Comparison of ENCODE assay signal across 8 cellular contexts in genomic region chr6:36676142-36677058, GRCh38. TPM values are rescaled to one million over a fixed set of nuclear protein-coding genes. Genes with fewer than 3 reads are reported as not detected.
DNase-seq lines count a peak whose midpoint lies in the region; ATAC-seq and TF ChIP-seq lines count a peak whose summit lies in the region.

No MANE protein-coding gene starts in this region.

- H3K4me1 ChIP-seq in thoracic aorta (ENCODE audit: control insufficient read depth in 1 of 2, low read depth in 2 of 2) (peaks cover 28 to 35% of the 10 kb centered on the region in 2 donors), mucosa of descending colon (ENCODE audit: low read depth) (peaks cover 23% of the 10 kb centered on the region)

- H3K27me3 Mint-ChIP-seq in T-helper 17 cell = no peaks in the 10 kb centered on the region
- H3K27me3 Mint-ChIP-seq in Calu3 (ENCODE audit: unreplicated experiment) = no peaks in the 10 kb centered on the region

- H3K4me1 Mint-ChIP-seq in T-helper 17 cell = peaks cover 23% of the 10 kb centered on the region
- peaks cover 47% of the 10 kb centered on the region for H3K4me1 Mint-ChIP-seq in Calu3 (ENCODE audit: low read depth, unreplicated experiment)

- H3K9me3 Mint-ChIP-seq in Calu3 (ENCODE audit: low read depth, unreplicated experiment) = no peaks in the 10 kb centered on the region

- ATAC-seq in T-helper 17 cell (no peak), thoracic aorta (ENCODE audit: insufficient number of reproducible peaks, low FRiP score, low read depth) (no peak), GM19328 (IDR thresholded peaks at IDR 0.05; ENCODE audit: unreplicated experiment) (no peak), mucosa of descending colon (no peak)

- BruUV-seq in Calu3 (replicated peaks; lab: Mats Ljungman, UMichigan) = no TSS peak

- peak overlapping the region; percentile 94 for H3K4me3 ChIP-seq in thoracic aorta
- no peak overlapping the region for H3K4me3 ChIP-seq in mucosa of descending colon

- H3K36me3 ChIP-seq in thoracic aorta = no peaks in the 10 kb centered on the region
- H3K36me3 ChIP-seq in mucosa of descending colon (ENCODE audit: low read depth) = no peaks in the 10 kb centered on the region

- H3K36me3 Mint-ChIP-seq in T-helper 17 cell (ENCODE audit: low read depth) (peaks cover 2% of the 10 kb centered on the region), Calu3 (ENCODE audit: insufficient read depth, unreplicated experiment) (peaks cover 40% of the 10 kb centered on the region)

- peak overlapping the region; percentile 98 for H3K27ac Mint-ChIP-seq in T-helper 17 cell
- H3K27ac Mint-ChIP-seq in Calu3 (ENCODE audit: unreplicated experiment) = no peak overlapping the region

- no peak for TF ChIP-seq CTCF in thoracic aorta (IDR thresholded peaks at IDR 0.05)
- TF ChIP-seq CTCF in Calu3 (IDR thresholded peaks at IDR 0.05; ENCODE audit: unreplicated experiment) = no peak
- no peak for TF ChIP-seq CTCF in mucosa of descending colon (IDR thresholded peaks at IDR 0.05)

- intact Hi-C loops in Calu3 (cut with micrococcal nuclease; ENCODE audit: unreplicated experiment) (no loop called here), mucosa of descending colon (cut with DNase I, micrococcal nuclease) (no loop called here)

- H3K27me3 ChIP-seq in thoracic aorta (replicated peaks; ENCODE audit: insufficient read depth) = no peaks in the 10 kb centered on the region

- peak overlapping the region; percentile 96 to 99 for H3K27ac ChIP-seq in thoracic aorta

- no peaks in the 10 kb centered on the region for H3K9me3 ChIP-seq in T-helper 17 cell (ENCODE audit: control insufficient read depth, low read length, poor library complexity, severe bottlenecking)
- no peaks in the 10 kb centered on the region for H3K9me3 ChIP-seq in thoracic aorta
- no peaks in the 10 kb centered on the region for H3K9me3 ChIP-seq in mucosa of descending colon

- H3K4me3 Mint-ChIP-seq in T-helper 17 cell (no peak overlapping the region), Calu3 (ENCODE audit: low read depth, unreplicated experiment) (no peak overlapping the region)

- DNase-seq in activated effector memory CD4-positive, alpha-beta T cell treated with anti-CD3 and anti-CD28 coated beads, Interleukin-2, amount 50 U/mL, for 16 hours = peak; percentile 44
- DNase-seq in activated effector memory CD4-positive, alpha-beta T cell treated with Interleukin-2 at 50 U/mL for 16 hours = no peak
- DNase-seq in T-helper 17 cell (no peak), glomerular visceral epithelial cell (ENCODE audit: extremely low spot score) (peak; percentile 51), thoracic aorta (ENCODE audit: low spot score) (no peak), Calu3 (no peak), mucosa of descending colon (no peak)

- CTCF ChIA-PET in Calu3 (lab: Charles Lee) = interaction anchor here (1.3 kb wide), 1 partner anchor 9 kb away, joined by 3 read pairs; no protein-coding TSS in a partner anchor

RNA-seq across cellular contexts. Expression of gene CDKN1A, which starts 2.1 kb away (rescaled TPM):
- 100 to 1,000 TPM; 180 to 255 TPM for total RNA-seq in T-helper 17 cell
- 100 to 1,000 TPM; 311 to 457 TPM for total RNA-seq in thoracic aorta
- total RNA-seq in Calu3 (2022) = 26.5 and 33.7 TPM in 2 replicates
- total RNA-seq in mucosa of descending colon = 100 to 1,000 TPM; 181 to 381 (median 255) TPM

RNA-seq across cellular contexts. Expression of gene RAB44, which starts 21.2 kb away (rescaled TPM):
- under 1 TPM; 0.21 to 0.77 TPM for total RNA-seq in T-helper 17 cell
- total RNA-seq in thoracic aorta = under 1 TPM in 1 of 2 donors, not detected in 1; 0.27 TPM
- total RNA-seq in Calu3 (2022) = not detected in 2 replicates
- total RNA-seq in mucosa of descending colon = under 1 TPM; 0.32 to 0.53 (median 0.32) TPM

Comparison
In these comparisons a context has a peak if more than half of its experiments do, and no peak if none do; other contexts are left out.
1. DNase-seq: peak in activated effector memory CD4-positive, alpha-beta T cell treated with anti-CD3 and anti-CD28 coated beads, Interleukin-2, amount 50 U/mL, for 16 hours (single experiment) and glomerular visceral epithelial cell (single experiment); none in activated effector memory CD4-positive, alpha-beta T cell treated with Interleukin-2 at 50 U/mL for 16 hours (single experiment), T-helper 17 cell (0 of 3), thoracic aorta (single experiment), Calu3 (single experiment) and mucosa of descending colon (0 of 3).